Comparison of ENCODE assay signal across 18 cellular contexts in genomic region chr2:37819228-37819627, GRCh38.
DNase-seq lines count a peak whose midpoint lies in the region; ATAC-seq, FAIRE-seq and TF ChIP-seq lines count a peak whose summit lies in the region.
"Had no signal": no experiment of that assay in that cellular context is flagged by ENCODE, and none has a peak within 500 bp of the region (broad histone marks: within the 10 kb centered on the region; RNA-seq: fewer than 3 reads in every experiment).

No MANE protein-coding gene starts in this region.

- H2BK15ac ChIP-seq in mesenchymal stem cell (ENCODE audit: low read depth, poor library complexity, severe bottlenecking): no peak overlapping the region

- H3K27ac ChIP-seq in mesenchymal stem cell (ENCODE audit: low read length, poor library complexity, severe bottlenecking): no peak overlapping the region
- H3K27ac ChIP-seq: body of pancreas, left lung, stomach had no signal

- in situ Hi-C loops in KBM-7 (cut with MboI; ENCODE audit: low pct_unique_long_range_greater_than_20kb, low sequenced_read_pairs): no loop called here

- DNase-seq in CD14-positive monocyte (ENCODE audit: low spot score) (no peak), KBM-7 (peak; percentile 38), adipocyte (ENCODE audit: low read depth) (peak; percentile 63), mesenchymal stem cell (peak; percentile 76), RCC 7860 (ENCODE audit: low spot score) (no peak)
- DNase-seq in activated naive CD4-positive, alpha-beta T cell (lab: John Stamatoyannopoulos, UW): no peak
- DNase-seq: activated CD4-positive, alpha-beta T cell treated with anti-CD3 and anti-CD28 coated beads for 36 hours; body of pancreas; hippocampal formation; left lung; NCI-H187 treated with DMSO at 0.1 percent for 48 hours; NK-92 treated with Interleukin-12 subunit alpha and Interleukin-12 subunit beta, amount 100 ng/mL, for 24 hours; stomach had no signal

- H3K9ac ChIP-seq in adipocyte (ENCODE audit: low read length): no peak overlapping the region
- peak overlapping the region; percentile 26 for H3K9ac ChIP-seq in mesenchymal stem cell (ENCODE audit: low read length)

- intact Hi-C loops in CD14-positive monocyte (cut with micrococcal nuclease): no loop called here

- H3K27me3 ChIP-seq in adipocyte (replicated peaks; ENCODE audit: control insufficient read depth, insufficient read depth, low read length) (no peaks in the 10 kb centered on the region), mesenchymal stem cell (ENCODE audit: control insufficient read depth in 1 of 2, insufficient read depth in 1 of 2, low read length in 2 of 2) (no peaks in the 10 kb centered on the region)
- H3K27me3 ChIP-seq: body of pancreas, left lung, stomach had no signal

- no peak overlapping the region for H2BK5ac ChIP-seq in mesenchymal stem cell (ENCODE audit: low read depth, low read length, poor library complexity, severe bottlenecking)

- peak overlapping the region in 1 of 2 experiments; percentile 29 for H3K4ac ChIP-seq in mesenchymal stem cell (ENCODE audit: low read depth in 1 of 2, low read length in 2 of 2)

- peaks cover 3% of the 10 kb centered on the region for H3K4me1 ChIP-seq in adipocyte (ENCODE audit: control insufficient read depth, insufficient read depth, low read length)
- peaks cover 3% of the 10 kb centered on the region for H3K4me1 ChIP-seq in mesenchymal stem cell (ENCODE audit: control insufficient read depth, insufficient read depth, low read depth, low read length)
- H3K4me1 ChIP-seq: body of pancreas, stomach had no signal

- no peak overlapping the region for H3K14ac ChIP-seq in mesenchymal stem cell (ENCODE audit: low read length in 2 of 2)

- H3K36me3 ChIP-seq in adipocyte (ENCODE audit: control insufficient read depth, insufficient read depth, low read length, severe bottlenecking) (no peaks in the 10 kb centered on the region), mesenchymal stem cell (ENCODE audit: control insufficient read depth in 1 of 2, insufficient read depth in 2 of 2, low read depth in 1 of 2, low read length in 2 of 2) (no peaks in the 10 kb centered on the region)
- H3K36me3 ChIP-seq: left lung, stomach had no signal

- H3K4me2 ChIP-seq in mesenchymal stem cell (ENCODE audit: low read length, poor library complexity, severe bottlenecking): no peak overlapping the region

- no peak overlapping the region for H3K4me3 Mint-ChIP-seq in CD14-positive monocyte
- H3K4me3 Mint-ChIP-seq: activated CD4-positive, alpha-beta T cell treated with anti-CD3 and anti-CD28 coated beads for 36 hours; activated T-helper 1 cell treated with anti-CD3 and anti-CD28 coated beads, Interleukin-12 subunit alpha, Interleukin-12 subunit beta, Interleukin-2, Interleukin-4 antibody, amounts not matched to agents 30 ng/mL and 10 ng/mL and 1 ng/mL, durations not matched to agents 14 hours and 24 hours and 36 hours; neural crest cell had no signal

- H3K79me1 ChIP-seq in mesenchymal stem cell (replicated peaks; ENCODE audit: low read length, poor library complexity, severe bottlenecking): no peaks in the 10 kb centered on the region

- H2BK120ac ChIP-seq in mesenchymal stem cell (ENCODE audit: low read depth, low read length): no peak overlapping the region

- peak overlapping the region; percentile 56 for H4K91ac ChIP-seq in mesenchymal stem cell (ENCODE audit: low read length)

- peak overlapping the region; percentile 37 to 80 (median 66) for H3K27ac Mint-ChIP-seq in CD14-positive monocyte
- H3K27ac Mint-ChIP-seq: activated CD4-positive, alpha-beta T cell treated with anti-CD3 and anti-CD28 coated beads for 36 hours; activated T-helper 1 cell treated with anti-CD3 and anti-CD28 coated beads, Interleukin-12 subunit alpha, Interleukin-12 subunit beta, Interleukin-2, Interleukin-4 antibody, amounts not matched to agents 30 ng/mL and 10 ng/mL and 1 ng/mL, durations not matched to agents 14 hours and 24 hours and 36 hours had no signal

- H3K9me3 ChIP-seq in adipocyte (ENCODE audit: control insufficient read depth, low read length) (peaks cover 8% of the 10 kb centered on the region), mesenchymal stem cell (ENCODE audit: control insufficient read depth, low read length) (peaks cover 6% of the 10 kb centered on the region)
- H3K9me3 ChIP-seq: body of pancreas, left lung, stomach had no signal

- no peak for TF ChIP-seq CTCF in CD14-positive monocyte (IDR thresholded peaks at IDR 0.05)

- no peak for FAIRE-seq in RCC 7860 (lab: Jason Lieb, UNC)

- H3K18ac ChIP-seq in mesenchymal stem cell (ENCODE audit: low read depth in 1 of 2, low read length in 2 of 2): peak overlapping the region in 1 of 2 experiments; percentile 72

- H3K9me3 Mint-ChIP-seq in CD14-positive monocyte: peaks cover 4 to 15% (median 9%) of the 10 kb centered on the region in 7 donors

- H2AFZ ChIP-seq in mesenchymal stem cell (ENCODE audit: low read depth, low read length): peak overlapping the region; percentile 8

- ATAC-seq in HG03139 (IDR thresholded peaks at IDR 0.05; ENCODE audit: unreplicated experiment): no peak
- ATAC-seq in GM18858 (IDR thresholded peaks at IDR 0.05; ENCODE audit: unreplicated experiment): no peak
- ATAC-seq: activated CD4-positive, alpha-beta T cell treated with anti-CD3 and anti-CD28 coated beads for 36 hours; body of pancreas; left lung had no signal

- H3K27me3 Mint-ChIP-seq in CD14-positive monocyte (ENCODE audit: low read depth in 3 of 3): peaks cover 0 to 3% (median 0%) of the 10 kb centered on the region in 3 donors
- H3K27me3 Mint-ChIP-seq: activated CD4-positive, alpha-beta T cell treated with anti-CD3 and anti-CD28 coated beads for 36 hours had no signal

- H3K23ac ChIP-seq in mesenchymal stem cell (ENCODE audit: low read length in 2 of 2): no peak overlapping the region

- peaks cover 3 to 7% of the 10 kb centered on the region in 2 donors for H3K36me3 Mint-ChIP-seq in CD14-positive monocyte

- no peak overlapping the region for H2AK5ac ChIP-seq in mesenchymal stem cell (ENCODE audit: low read length, severe bottlenecking)

- peaks cover 76% of the 10 kb centered on the region for H3K4me1 Mint-ChIP-seq in CD14-positive monocyte

- peak overlapping the region; percentile 75 for H4K8ac ChIP-seq in mesenchymal stem cell (ENCODE audit: low read length)

- peak overlapping the region in 1 of 2 experiments; percentile 37 for H2BK12ac ChIP-seq in mesenchymal stem cell (ENCODE audit: low read length in 2 of 2)

- H3K4me3 ChIP-seq in adipocyte (ENCODE audit: low read length) (no peak overlapping the region), mesenchymal stem cell (ENCODE audit: insufficient read depth in 1 of 2, low read depth in 1 of 2, low read length in 2 of 2) (no peak overlapping the region)
- H3K4me3 ChIP-seq: body of pancreas, left lung, skin epidermis, stomach had no signal

- 46% methylated on average over 2 of the region's 2 CpGs for WGBS in mesenchymal stem cell

Comparison
In these comparisons a context has a peak if more than half of its experiments do, and no peak if none do; other contexts are left out.
1. DNase-seq: peak in KBM-7 (single experiment), adipocyte (single experiment) and mesenchymal stem cell (single experiment); none in CD14-positive monocyte (single experiment), RCC 7860 (single experiment) and activated naive CD4-positive, alpha-beta T cell (0 of 4).